In genomic region chr9:36091028-36091953, GRCh38 we compare ENCODE assay signal across 10 cellular contexts. TPM values are rescaled to one million over a fixed set of nuclear protein-coding genes. Genes with fewer than 3 reads are reported as not detected.
DNase-seq lines count a peak whose midpoint lies in the region; ATAC-seq lines count a peak whose summit lies in the region.
"Had no signal": no experiment of that assay in that cellular context is flagged by ENCODE, and none has a peak within 500 bp of the region (broad histone marks: within the 10 kb centered on the region; RNA-seq: fewer than 3 reads in every experiment).

No MANE protein-coding gene starts in this region.

- no peaks in the 10 kb centered on the region for H3K9me3 Mint-ChIP-seq in CD8-positive, alpha-beta memory T cell
- H3K9me3 Mint-ChIP-seq in naive thymus-derived CD8-positive, alpha-beta T cell, result peaks cover 0 to 9% (median 0%) of the 10 kb centered on the region in 9 donors

- H3K27me3 Mint-ChIP-seq in CD8-positive, alpha-beta memory T cell, result no peaks in the 10 kb centered on the region
- no peaks in the 10 kb centered on the region for H3K27me3 Mint-ChIP-seq in naive thymus-derived CD8-positive, alpha-beta T cell

- DNase-seq in CD8-positive, alpha-beta memory T cell, result no peak
- DNase-seq in MG63, result peak; percentile 63
- DNase-seq in dedifferentiated amniotic fluid mesenchymal stem cell (ENCODE audit: extremely low spot score), result peak; percentile 65
- DNase-seq in naive thymus-derived CD8-positive, alpha-beta T cell, result no peak
- DNase-seq in activated T-cell treated with anti-CD3 and anti-CD28 coated beads, Interleukin-2, amount 50 U/mL, for 1 hour, result no peak
- no peak for DNase-seq in mesenteric fat pad (ENCODE audit: low spot score)

- no peaks in the 10 kb centered on the region for H3K9me3 ChIP-seq in CD8-positive, alpha-beta memory T cell (ENCODE audit: low read length)
- H3K9me3 ChIP-seq in MG63, result no peaks in the 10 kb centered on the region

- peaks cover 5% of the 10 kb centered on the region for H3K4me1 ChIP-seq in CD8-positive, alpha-beta memory T cell (ENCODE audit: insufficient read depth, low read length)

- peak overlapping the region in 6 of 8 donors; percentile 12 to 85 (median 66) for H3K27ac Mint-ChIP-seq in CD8-positive, alpha-beta memory T cell
- H3K27ac Mint-ChIP-seq in naive thymus-derived CD8-positive, alpha-beta T cell, result peak overlapping the region in 8 of 10 donors; percentile 7 to 86 (median 58)

- H3K4me3 ChIP-seq in CD8-positive, alpha-beta memory T cell (ENCODE audit: low read length), result no peak overlapping the region
- H3K4me3 ChIP-seq in MG63, result no peak overlapping the region
- H3K4me3 ChIP-seq: hepatocyte, K562 had no signal

- POLR2A ChIA-PET in CD8-positive, alpha-beta memory T cell (lab: Charles Lee), result no interaction called here
- POLR2A ChIA-PET in naive thymus-derived CD8-positive, alpha-beta T cell (lab: Charles Lee), result interaction anchor here (0.7 to 0.8 kb wide), 2 partner anchors 11 to 64 kb away, joined by 3 read pairs; no protein-coding TSS in a partner anchor

- peaks cover 13 to 18% (median 17%) of the 10 kb centered on the region in 3 donors for H3K4me1 Mint-ChIP-seq in CD8-positive, alpha-beta memory T cell
- peaks cover 6 to 19% (median 14%) of the 10 kb centered on the region in 4 donors for H3K4me1 Mint-ChIP-seq in naive thymus-derived CD8-positive, alpha-beta T cell

- ATAC-seq in naive thymus-derived CD8-positive, alpha-beta T cell, result no peak
- no peak for ATAC-seq in HG03469 (IDR thresholded peaks at IDR 0.05; ENCODE audit: unreplicated experiment)
- no peak for ATAC-seq in HG03520 (IDR thresholded peaks at IDR 0.05; ENCODE audit: unreplicated experiment)
- ATAC-seq: K562 had no signal

- CTCF ChIA-PET in CD8-positive, alpha-beta memory T cell (lab: Charles Lee), result interaction anchor here (1.2 to 1.6 kb wide), 2 partner anchors 11 to 75 kb away, joined by 3 to 5 read pairs; no protein-coding TSS in a partner anchor

- peak overlapping the region in 4 of 7 donors; percentile 23 to 65 (median 42) for H3K4me3 Mint-ChIP-seq in CD8-positive, alpha-beta memory T cell
- H3K4me3 Mint-ChIP-seq in naive thymus-derived CD8-positive, alpha-beta T cell, result peak overlapping the region in 6 of 10 donors; percentile 11 to 67 (median 36)

- H3K36me3 Mint-ChIP-seq in CD8-positive, alpha-beta memory T cell, result peaks cover 8 to 11% (median 9%) of the 10 kb centered on the region in 3 donors
- peaks cover 0 to 15% (median 7%) of the 10 kb centered on the region in 3 donors for H3K36me3 Mint-ChIP-seq in naive thymus-derived CD8-positive, alpha-beta T cell

- no peaks in the 10 kb centered on the region for H3K36me3 ChIP-seq in CD8-positive, alpha-beta memory T cell (ENCODE audit: insufficient read depth, low read length)
- H3K36me3 ChIP-seq in MG63, result peaks cover 41% of the 10 kb centered on the region

- no peaks in the 10 kb centered on the region for H3K27me3 ChIP-seq in CD8-positive, alpha-beta memory T cell (ENCODE audit: insufficient read depth, low read length, poor library complexity, severe bottlenecking)
- no peaks in the 10 kb centered on the region for H3K27me3 ChIP-seq in MG63
- H3K27me3 ChIP-seq: hepatocyte had no signal

- H3K27ac ChIP-seq in CD8-positive, alpha-beta memory T cell (ENCODE audit: low read depth, low read length), result no peak overlapping the region
- H3K27ac ChIP-seq: hepatocyte had no signal

RNA-seq across cellular contexts. Expression of gene GLIPR2, which starts 45.2 kb away (rescaled TPM):
- 10 to 100 TPM; 17.1 to 17.5 TPM for total RNA-seq in CD8-positive, alpha-beta memory T cell
- polyA plus RNA-seq in CD8-positive, alpha-beta memory T cell, result 139 TPM
- total RNA-seq in MG63 (2014; rRNA removed; shearing (Covaris generic); ENCODE audit: low replicate concordance), result 17.1 and 20.3 TPM in 2 replicates
- 1 to 10 TPM; 7.0 to 7.6 TPM for total RNA-seq in naive thymus-derived CD8-positive, alpha-beta T cell
- polyA plus RNA-seq in naive thymus-derived CD8-positive, alpha-beta T cell, result 10 to 100 TPM; 43.2 to 78.9 (median 55.3) TPM
- total RNA-seq in mesenteric fat pad, result 81.7 TPM

RNA-seq across cellular contexts. Expression of gene RECK, which starts 54.6 kb away (rescaled TPM):
- 1 to 10 TPM; 3.7 to 4.3 TPM for total RNA-seq in CD8-positive, alpha-beta memory T cell
- polyA plus RNA-seq in CD8-positive, alpha-beta memory T cell, result 15.0 TPM
- 33.8 and 36.1 TPM in 2 replicates for total RNA-seq in MG63 (2014; rRNA removed; shearing (Covaris generic); ENCODE audit: low replicate concordance)
- 10 to 100 TPM in 1 of 2 experiments, 1 to 10 TPM in 1; 9.8 to 12.1 TPM for total RNA-seq in naive thymus-derived CD8-positive, alpha-beta T cell
- polyA plus RNA-seq in naive thymus-derived CD8-positive, alpha-beta T cell, result 10 to 100 TPM; 13.2 to 14.8 (median 13.5) TPM
- 18.5 TPM for total RNA-seq in mesenteric fat pad

Comparison
In these comparisons a context has a peak if more than half of its experiments do, and no peak if none do; other contexts are left out.
1. DNase-seq: peak in MG63 (single experiment) and dedifferentiated amniotic fluid mesenchymal stem cell (single experiment); none in CD8-positive, alpha-beta memory T cell (0 of 5), naive thymus-derived CD8-positive, alpha-beta T cell (0 of 10), activated T-cell treated with anti-CD3 and anti-CD28 coated beads, Interleukin-2, amount 50 U/mL, for 1 hour (single experiment) and mesenteric fat pad (single experiment).